ENCODE assay signal across 8 cellular contexts in genomic region chr7:144195212-144195872, GRCh38. TPM values are rescaled to one million over a fixed set of nuclear protein-coding genes. Genes with fewer than 3 reads are reported as not detected.
DNase-seq lines count a peak whose midpoint lies in the region; ATAC-seq, FAIRE-seq and TF ChIP-seq lines count a peak whose summit lies in the region.
"Not testable (repeated sequence)": the region's sequence is repeated elsewhere in the genome, so short reads cannot be mapped to it uniquely, and the experiment has no call there.

ARHGEF35 (minus strand) TSS chr7:144195833; CDS start chr7:144188383, 7,450 bp downstream.

- H3K27me3 Mint-ChIP-seq in GM23338 (ENCODE audit: insufficient read depth, low read depth, poor library complexity): not testable (repeated sequence)

- peak within 1 kb of the TSS; percentile 31 for H3K4me3 ChIP-seq in A673 (ENCODE audit: low read depth, low read length, poor library complexity, severe bottlenecking)
- peak within 1 kb of the TSS; percentile 54 for H3K4me3 ChIP-seq in GM23338
- not testable (repeated sequence) for H3K4me3 ChIP-seq in right cardiac atrium (ENCODE audit: low read length); pancreas

- intact Hi-C loops in A673 (cut with micrococcal nuclease; ENCODE audit: unreplicated experiment); right cardiac atrium (cut with DNase I); pancreas (cut with DNase I): not testable (repeated sequence)

- CTCF ChIA-PET in A673 (lab: Charles Lee): not testable (repeated sequence)

- H3K9me3 ChIP-seq in A673 (ENCODE audit: low read depth, low read length, poor library complexity, severe bottlenecking); right cardiac atrium (ENCODE audit: control insufficient read depth, low read length); pancreas: not testable (repeated sequence)

- BruUV-seq in A673 (replicated peaks; lab: Mats Ljungman, UMichigan): not testable (repeated sequence)

- not testable (repeated sequence) for FAIRE-seq in pancreas (lab: Jason Lieb, UNC)

- WGBS in right cardiac atrium: 2% methylated on average over 9 of the region's 51 CpGs
- WGBS in pancreas, 2 donors: 0% methylated on average over 14 of the region's 51 CpGs; no CpG with 5 or more reads in 1 of the 2 donors

- TF ChIP-seq CTCF in A673 (conservative IDR thresholded peaks at IDR 0.05; ENCODE audit: low read depth, low read length); GM23338 (conservative IDR thresholded peaks at IDR 0.05; ENCODE audit: low read depth in 2 of 2); pancreas (IDR thresholded peaks at IDR 0.05): not testable (repeated sequence)

- not testable (repeated sequence) for H3K36me3 ChIP-seq in A673 (ENCODE audit: insufficient read depth, low read length, poor library complexity, severe bottlenecking); GM23338 (ENCODE audit: insufficient read depth); pancreas

- H3K27ac Mint-ChIP-seq in GM23338; activated naive CD4-positive, alpha-beta T cell treated with anti-CD3 and anti-CD28 coated beads, Interleukin-2, amount 50 U/mL, for 72 hours: not testable (repeated sequence)

- not testable (repeated sequence) for H3F3A ChIP-seq in GM23338 (replicated peaks; ENCODE audit: low read depth)

- POLR2A ChIA-PET in A673 (lab: Charles Lee; ENCODE audit: low non-redundant PET): not testable (repeated sequence)

- not testable (repeated sequence) for H4K20me1 ChIP-seq in GM23338 (replicated peaks; ENCODE audit: insufficient read depth)

- peak within 1 kb of the TSS; percentile 75 for H3K4me3 Mint-ChIP-seq in GM23338

- not testable (repeated sequence) for H3K36me3 Mint-ChIP-seq in GM23338 (ENCODE audit: low read depth); activated naive CD4-positive, alpha-beta T cell treated with anti-CD3 and anti-CD28 coated beads, Interleukin-2, amount 50 U/mL, for 72 hours

- not testable (repeated sequence) for DNase-seq in A673 (ENCODE audit: low spot score); GM23338 (ENCODE audit: low spot score); activated naive CD4-positive, alpha-beta T cell treated with anti-CD3 and anti-CD28 coated beads, Interleukin-2, amount 50 U/mL, for 72 hours (ENCODE audit: low spot score in 2 of 2); right cardiac atrium
- DNase-seq in T follicular helper cell (ENCODE audit: low read depth) (peak; percentile 4), pancreas (peak in 4 of 6 donors; percentile 41 to 68 (median 59))

- ATAC-seq in GM19324 (IDR thresholded peaks at IDR 0.05; ENCODE audit: low FRiP score, unreplicated experiment) (peak; percentile 70), GM23338 (peak; percentile 91), HG03103 (IDR thresholded peaks at IDR 0.05; ENCODE audit: low read depth, unreplicated experiment) (peak; percentile 59), right cardiac atrium (peak; percentile 81 to 83), pancreas (peak; percentile 95 to 98 (median 97))
- peak; percentile 75 to 83 for ATAC-seq in activated naive CD4-positive, alpha-beta T cell treated with anti-CD3 and anti-CD28 coated beads, Interleukin-2, amount 50 U/mL, for 72 hours

- not testable (repeated sequence) for H3K9me2 ChIP-seq in GM23338 (ENCODE audit: insufficient read depth)

- not testable (repeated sequence) for H3K27me3 ChIP-seq in A673 (replicated peaks; ENCODE audit: insufficient read depth, low read depth, low read length, poor library complexity); GM23338 (ENCODE audit: insufficient read depth); right cardiac atrium (ENCODE audit: control insufficient read depth, insufficient read depth); pancreas

- H3K4me1 Mint-ChIP-seq in GM23338: peaks cover 17% of the 10 kb centered on the region

- not testable (repeated sequence) for H3K9me3 Mint-ChIP-seq in GM23338; activated naive CD4-positive, alpha-beta T cell treated with anti-CD3 and anti-CD28 coated beads, Interleukin-2, amount 50 U/mL, for 72 hours

- peak within 1 kb of the TSS; percentile 74 for H3K4me2 ChIP-seq in GM23338

- not testable (repeated sequence) for H3K27ac ChIP-seq in A673 (ENCODE audit: low read depth, low read length, poor library complexity, severe bottlenecking); GM23338 (ENCODE audit: low read depth); right cardiac atrium (ENCODE audit: low read length); pancreas

- H3K79me2 ChIP-seq in GM23338 (replicated peaks; ENCODE audit: insufficient read depth): peaks cover 24% of the 10 kb centered on the region

- not testable (repeated sequence) for H3K4me1 ChIP-seq in A673 (ENCODE audit: insufficient read depth, low read length, poor library complexity, severe bottlenecking); right cardiac atrium (ENCODE audit: control insufficient read depth, insufficient read depth, low read length); pancreas
- H3K4me1 ChIP-seq in GM23338 (ENCODE audit: insufficient read depth): peaks cover 11% of the 10 kb centered on the region

- H2AFZ ChIP-seq in GM23338: not testable (repeated sequence)

RNA-seq across cellular contexts. Expression of gene ARHGEF35, which starts in this region (rescaled TPM):
- total RNA-seq in A673 (2021) (3.5 and 4.6 TPM in 2 replicates), right cardiac atrium (1 to 10 TPM in 3 of 4 donors, under 1 TPM in 1; 0.29 to 4.1 (median 2.6) TPM), pancreas (10 to 100 TPM in 1 of 6 donors, 1 to 10 TPM in 5; 5.1 to 10.6 (median 7.6) TPM)
- total RNA-seq in GM23338 (2014; rRNA removed; shearing (Covaris generic)): 21.4 and 26.3 TPM in 2 replicates
- polyA plus RNA-seq in GM23338 (2016; fragmentation: Nextera tagmentation; extraction: Ambion mirVana) (27.6 and 32.3 TPM in 2 replicates), right cardiac atrium (2.9 TPM), pancreas (1 to 10 TPM; 6.1 to 7.1 TPM)
- total RNA-seq in activated naive CD4-positive, alpha-beta T cell treated with anti-CD3 and anti-CD28 coated beads, Interleukin-2, amount 50 U/mL, for 72 hours: 1 to 10 TPM in 1 of 2 donors, under 1 TPM in 1; 0.19 to 4.6 TPM
